ENCODE assay signal across 14 cellular contexts in the genomic region with DNA sequence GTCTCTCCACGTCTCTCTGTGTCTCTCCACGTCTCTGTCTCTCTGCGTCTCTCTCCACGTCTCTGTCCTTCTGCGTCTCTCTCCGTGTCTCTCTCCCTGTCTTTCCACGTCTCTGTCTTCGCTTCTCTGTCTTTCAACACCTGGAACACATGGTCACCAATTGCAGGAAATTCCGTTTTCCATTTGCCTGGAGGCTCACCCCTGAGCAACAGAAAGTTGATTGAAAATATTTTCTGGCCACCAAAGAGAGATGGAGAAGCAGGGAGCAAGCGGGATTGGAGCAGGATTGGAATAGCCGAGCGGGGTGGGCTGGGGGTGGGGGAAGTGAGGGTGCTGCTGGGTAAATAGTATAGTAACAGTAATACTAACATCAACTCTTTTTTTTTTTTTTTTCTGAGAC. TPM values are rescaled to one million over a fixed set of nuclear protein-coding genes. Genes with fewer than 3 reads are reported as not detected.
DNase-seq lines count a peak whose midpoint lies in the region; ATAC-seq and TF ChIP-seq lines count a peak whose summit lies in the region.
"Had no signal": no experiment of that assay in that cellular context is flagged by ENCODE, and none has a peak within 500 bp of the region (broad histone marks: within the 10 kb centered on the region; RNA-seq: fewer than 3 reads in every experiment).

No MANE protein-coding gene starts in this region.

- H3K36me3 ChIP-seq in lung (ENCODE audit: control insufficient read depth in 2 of 2, insufficient read depth in 2 of 2, low read length in 2 of 2) (peaks cover 0 to 29% of the 10 kb centered on the region in 2 donors), suprapubic skin (peaks cover 24% of the 10 kb centered on the region), SJCRH30 (peaks cover 21% of the 10 kb centered on the region)

- H3K4me3 ChIP-seq in lung (peak overlapping the region; percentile 21), suprapubic skin (peak overlapping the region; percentile 79), SJCRH30 (no peak overlapping the region)

- H3K36me3 Mint-ChIP-seq in HFFc6 (ENCODE audit: low read depth) (peaks cover 21% of the 10 kb centered on the region), brain (peaks cover 5% of the 10 kb centered on the region)

- WGBS in lung, 2 donors = 64 to 67% methylated on average over 12 of the region's 12 CpGs
- WGBS in suprapubic skin = 68% methylated on average over 12 of the region's 12 CpGs

- peak overlapping the region; percentile 68 to 80 for H3K27ac ChIP-seq in lung (ENCODE audit: low read depth in 1 of 2, low read length in 1 of 2)
- H3K27ac ChIP-seq in suprapubic skin = peak overlapping the region; percentile 45
- H3K27ac ChIP-seq in SJCRH30 = no peak overlapping the region

- H3K9me3 ChIP-seq in lung (ENCODE audit: control insufficient read depth in 2 of 2, insufficient read depth in 1 of 2, low read length in 1 of 2) (no peaks in the 10 kb centered on the region), suprapubic skin (no peaks in the 10 kb centered on the region), SJCRH30 (replicated peaks) (no peaks in the 10 kb centered on the region)
- H3K9me3 ChIP-seq: adrenal gland had no signal

- DNase-seq in HFFc6 (no peak), lung (ENCODE audit: low spot score) (no peak), suprapubic skin (ENCODE audit: low spot score in 2 of 2) (no peak), putamen (ENCODE audit: low spot score) (no peak), SJCRH30 (no peak), pons (ENCODE audit: low spot score) (no peak)
- no peak for DNase-seq in stimulated activated naive CD8-positive, alpha-beta T cell treated with anti-CD3 and anti-CD28 coated beads, Interleukin-15, amount 100 ng/mL, for 72 hours
- DNase-seq: activated CD4-positive, alpha-beta T cell treated with anti-CD3 and anti-CD28 coated beads for 4 hours; NCI-H1694 treated with DMSO at 0.1 percent for 48 hours had no signal

- no peak for ATAC-seq in lung (ENCODE audit: insufficient read depth, low FRiP score)
- ATAC-seq in stimulated activated naive CD8-positive, alpha-beta T cell treated with anti-CD3 and anti-CD28 coated beads, Interleukin-15, amount 100 ng/mL, for 72 hours = no peak

- peaks cover 1% of the 10 kb centered on the region; the same call in 1 of the 2 replicates for H3K27me3 Mint-ChIP-seq in HFFc6 (ENCODE audit: insufficient read depth)
- H3K27me3 Mint-ChIP-seq in brain = peaks cover 3% of the 10 kb centered on the region
- peaks cover 23% of the 10 kb centered on the region for H3K27me3 Mint-ChIP-seq in stimulated activated naive CD8-positive, alpha-beta T cell treated with anti-CD3 and anti-CD28 coated beads, Interleukin-15, amount 100 ng/mL, for 72 hours

- H3K27ac Mint-ChIP-seq in HFFc6 (peak overlapping the region; percentile 81), brain (peak overlapping the region in 4 of 5 experiments; percentile 25 to 89 (median 48))
- no peak overlapping the region for H3K27ac Mint-ChIP-seq in stimulated activated naive CD8-positive, alpha-beta T cell treated with anti-CD3 and anti-CD28 coated beads, Interleukin-15, amount 100 ng/mL, for 72 hours

- no peak for TF ChIP-seq CTCF in HFFc6 (IDR thresholded peaks at IDR 0.05)
- TF ChIP-seq CTCF in brain (conservative IDR thresholded peaks at IDR 0.05) = no peak
- no peak for TF ChIP-seq CTCF in lung (IDR thresholded peaks at IDR 0.05; ENCODE audit: control extremely low read depth, extremely low read depth)
- no peak for TF ChIP-seq CTCF in suprapubic skin (IDR thresholded peaks at IDR 0.05)

- H3K4me1 Mint-ChIP-seq in HFFc6 (ENCODE audit: low read depth) (peaks cover 34% of the 10 kb centered on the region), brain (peaks cover 11% of the 10 kb centered on the region)
- peaks cover 23% of the 10 kb centered on the region for H3K4me1 Mint-ChIP-seq in stimulated activated naive CD8-positive, alpha-beta T cell treated with anti-CD3 and anti-CD28 coated beads, Interleukin-15, amount 100 ng/mL, for 72 hours

- TF ChIP-seq EP300 in suprapubic skin (IDR thresholded peaks at IDR 0.05) = no peak

- H3K4me1 ChIP-seq in lung (ENCODE audit: control insufficient read depth in 2 of 2, insufficient read depth in 2 of 2, low read length in 2 of 2) (peaks cover 0 to 18% of the 10 kb centered on the region in 2 donors), suprapubic skin (peaks cover 66% of the 10 kb centered on the region), SJCRH30 (peaks cover 26% of the 10 kb centered on the region)

- no peak for TF ChIP-seq POLR2A in suprapubic skin (IDR thresholded peaks at IDR 0.05)

- H3K27me3 ChIP-seq in lung (ENCODE audit: control insufficient read depth, insufficient read depth) (no peaks in the 10 kb centered on the region), suprapubic skin (no peaks in the 10 kb centered on the region), SJCRH30 (no peaks in the 10 kb centered on the region)
- H3K27me3 ChIP-seq: adrenal gland had no signal

- peaks cover 5% of the 10 kb centered on the region for H3K9me3 Mint-ChIP-seq in HFFc6
- H3K9me3 Mint-ChIP-seq in brain = peaks cover 0 to 3% (median 0%) of the 10 kb centered on the region in 5 experiments
- no peaks in the 10 kb centered on the region for H3K9me3 Mint-ChIP-seq in stimulated activated naive CD8-positive, alpha-beta T cell treated with anti-CD3 and anti-CD28 coated beads, Interleukin-15, amount 100 ng/mL, for 72 hours

- H3K4me3 Mint-ChIP-seq in HFFc6 (peak overlapping the region; percentile 88), brain (peak overlapping the region in 4 of 5 experiments; percentile 4 to 90 (median 80))
- H3K4me3 Mint-ChIP-seq in stimulated activated naive CD8-positive, alpha-beta T cell treated with anti-CD3 and anti-CD28 coated beads, Interleukin-15, amount 100 ng/mL, for 72 hours = no peak overlapping the region

RNA-seq across cellular contexts. Expression of gene KANK2, which starts 1.7 kb away (rescaled TPM):
- total RNA-seq in HFFc6 (2021; fragmentation: NEBNext Ultra II Directional; extraction: Animal tissue kit (Norgen Biotek cat#: 25700)) = 100 to 1,000 TPM; 132 to 167 (median 156) TPM
- polyA plus RNA-seq in brain (ENCODE audit: insufficient read depth, low read depth, low replicate concordance) (34.0 TPM), lung (10 to 100 TPM; 90.1 to 96.8 TPM)
- total RNA-seq in lung (100 to 1,000 TPM; 129 to 164 TPM), suprapubic skin (10 to 100 TPM; 42.5 to 75.5 (median 65.1) TPM)
- 86.1 and 98.4 TPM in 2 replicates for total RNA-seq in SJCRH30 (2014; rRNA removed; shearing (Covaris generic))

RNA-seq across cellular contexts. Expression of gene SPC24, which starts 40.1 kb away (rescaled TPM):
- total RNA-seq in HFFc6 (2021; fragmentation: NEBNext Ultra II Directional; extraction: Animal tissue kit (Norgen Biotek cat#: 25700)) = 10 to 100 TPM; 21.0 to 54.6 (median 50.3) TPM
- polyA plus RNA-seq in brain (ENCODE audit: insufficient read depth, low read depth, low replicate concordance) (15.0 TPM), lung (1 to 10 TPM; 1.3 to 6.5 TPM)
- total RNA-seq in lung (1 to 10 TPM; 2.5 to 5.3 TPM), suprapubic skin (1 to 10 TPM; 1.8 to 4.0 (median 3.7) TPM)
- 61.3 and 70.3 TPM in 2 replicates for total RNA-seq in SJCRH30 (2014; rRNA removed; shearing (Covaris generic))

RNA-seq across cellular contexts. Expression of gene ANGPTL8, which starts 43.7 kb away (rescaled TPM):
- total RNA-seq in HFFc6 (2021; fragmentation: NEBNext Ultra II Directional; extraction: Animal tissue kit (Norgen Biotek cat#: 25700)) = not detected
- polyA plus RNA-seq in brain (ENCODE audit: insufficient read depth, low read depth, low replicate concordance) (1.1 TPM), lung (1 to 10 TPM in 1 of 2 donors, under 1 TPM in 1; 0.19 to 1.0 TPM)
- total RNA-seq in lung (not detected), suprapubic skin (not detected)
- total RNA-seq in SJCRH30 (2014; rRNA removed; shearing (Covaris generic)) = not detected in 2 replicates
- total RNA-seq: frontal cortex, G401 had no signal
- polyA plus RNA-seq: neural cell had no signal

Comparison
In these comparisons a context has a peak if more than half of its experiments do, and no peak if none do; other contexts are left out.
1. H3K27ac Mint-ChIP-seq: peak in HFFc6 (single experiment) and brain (4 of 5); none in stimulated activated naive CD8-positive, alpha-beta T cell treated with anti-CD3 and anti-CD28 coated beads, Interleukin-15, amount 100 ng/mL, for 72 hours (0 of 2).
2. H3K4me3 Mint-ChIP-seq: peak in HFFc6 (single experiment) and brain (4 of 5); none in stimulated activated naive CD8-positive, alpha-beta T cell treated with anti-CD3 and anti-CD28 coated beads, Interleukin-15, amount 100 ng/mL, for 72 hours (0 of 2).